In genomic region chr13:78638216-78638615, GRCh38 we compare ENCODE assay signal across 19 cellular contexts. TPM values are rescaled to one million over a fixed set of nuclear protein-coding genes. Genes with fewer than 3 reads are reported as not detected.
DNase-seq lines count a peak whose midpoint lies in the region; ATAC-seq and TF ChIP-seq lines count a peak whose summit lies in the region.
"Had no signal": no experiment of that assay in that cellular context is flagged by ENCODE, and none has a peak within 500 bp of the region (broad histone marks: within the 10 kb centered on the region; RNA-seq: fewer than 3 reads in every experiment).

No MANE protein-coding gene starts in this region.

- 79 to 85% methylated on average over 4 of the region's 4 CpGs for WGBS in sigmoid colon, 2 donors

- intact Hi-C loops in sigmoid colon (cut with DNase I), result no loop called here

- TF ChIP-seq EP300 in sigmoid colon (IDR thresholded peaks at IDR 0.05), result no peak

- TF ChIP-seq CTCF in Loucy (conservative IDR thresholded peaks at IDR 0.05; ENCODE audit: low read length) (no peak), sigmoid colon (IDR thresholded peaks at IDR 0.05) (no peak)

- H3K27me3 ChIP-seq in Loucy (ENCODE audit: insufficient read depth, low read length, poor library complexity, severe bottlenecking), result no peaks in the 10 kb centered on the region
- no peaks in the 10 kb centered on the region for H3K27me3 ChIP-seq in sigmoid colon
- H3K27me3 ChIP-seq: Peyer's patch, tibial artery had no signal

- peaks cover 60% of the 10 kb centered on the region for H3K79me2 ChIP-seq in Loucy (ENCODE audit: insufficient read depth, low read length)
- H3K79me2 ChIP-seq: parathyroid adenoma had no signal

- peaks cover 85% of the 10 kb centered on the region for H3K36me3 ChIP-seq in Loucy (ENCODE audit: insufficient read depth, low read length)
- H3K36me3 ChIP-seq in sigmoid colon, result peaks cover 5 to 80% (median 12%) of the 10 kb centered on the region in 4 donors

- H3F3A ChIP-seq in Loucy (ENCODE audit: low read depth), result peaks cover 12% of the 10 kb centered on the region

- H3K9me2 ChIP-seq in Loucy (replicated peaks; ENCODE audit: low read depth, low read length), result no peaks in the 10 kb centered on the region
- H3K9me2 ChIP-seq: SK-N-SH had no signal

- DNase-seq in mucosa of gallbladder (ENCODE audit: low spot score), result no peak
- no peak for DNase-seq in sigmoid colon
- DNase-seq in ACHN, result no peak
- no peak for DNase-seq in DMS79 treated with DMSO at 0.1 percent for 48 hours (lab: John Stamatoyannopoulos, UW)
- DNase-seq: activated CD4-positive, alpha-beta T cell treated with anti-CD3 and anti-CD28 coated beads for 48 hours; activated T-cell treated with anti-CD3 and anti-CD28 coated beads, Interleukin-2, amount 50 U/mL, for 1 hour; COR-L47; NCI-H2081; NCI-H526; Peyer's patch; SK-N-SH; small intestine; tibial artery had no signal

- peak overlapping the region; percentile 38 for H3K4me2 ChIP-seq in Loucy (ENCODE audit: low read depth, low read length, poor library complexity, severe bottlenecking)
- H3K4me2 ChIP-seq: SK-N-SH had no signal

- TF ChIP-seq POLR2A in sigmoid colon (IDR thresholded peaks at IDR 0.05), result no peak

- H3K9me3 ChIP-seq in Loucy (ENCODE audit: insufficient read depth, low read depth, low read length), result no peaks in the 10 kb centered on the region
- no peaks in the 10 kb centered on the region for H3K9me3 ChIP-seq in sigmoid colon
- H3K9me3 ChIP-seq: Peyer's patch, SK-N-SH, tibial artery had no signal

- peaks cover 49% of the 10 kb centered on the region for H4K20me1 ChIP-seq in Loucy (ENCODE audit: insufficient read depth, low read length, poor library complexity, severe bottlenecking)

- H3K4me1 ChIP-seq in Loucy (ENCODE audit: insufficient read depth, low read length, poor library complexity, severe bottlenecking) (peaks cover 31% of the 10 kb centered on the region), sigmoid colon (no peaks in the 10 kb centered on the region)
- H3K4me1 ChIP-seq: Peyer's patch, tibial artery had no signal

- peak; percentile 57 for ATAC-seq in GM18520 (IDR thresholded peaks at IDR 0.05; ENCODE audit: unreplicated experiment)
- ATAC-seq in GM21390 (IDR thresholded peaks at IDR 0.05; ENCODE audit: unreplicated experiment), result peak; percentile 49
- ATAC-seq in HG02884 (IDR thresholded peaks at IDR 0.05; ENCODE audit: unreplicated experiment), result peak; percentile 81
- ATAC-seq: stimulated activated memory B cell treated with anti-CD40 and anti-IgM and Interleukin-4, amounts not matched to agents 10 μg/mL and 1 μg/mL and 100 μg/mL, for 72 hours had no signal

- H3K4me3 ChIP-seq in Loucy (ENCODE audit: low read length, poor library complexity, severe bottlenecking) (no peak overlapping the region), sigmoid colon (no peak overlapping the region)
- H3K4me3 ChIP-seq: Peyer's patch, tibial artery had no signal

- H3K27ac ChIP-seq in sigmoid colon, result no peak overlapping the region
- H3K27ac ChIP-seq: parathyroid adenoma, Peyer's patch, tibial artery had no signal

- in situ Hi-C loops in ACHN (cut with HindIII; ENCODE audit: low pct_ligation_motif_present, low pct_unique_long_range_greater_than_20kb, low sequenced_read_pairs), result no loop called here

- no peak overlapping the region for H3K9ac ChIP-seq in Loucy (ENCODE audit: low read depth, low read length, poor library complexity, severe bottlenecking)
- H3K9ac ChIP-seq: parathyroid adenoma, SK-N-SH had no signal

- no peak overlapping the region for H2AFZ ChIP-seq in Loucy (ENCODE audit: low read length)
- H2AFZ ChIP-seq: parathyroid adenoma had no signal

RNA-seq across cellular contexts. Expression of gene OBI1, which starts 20.7 kb away (rescaled TPM):
- total RNA-seq in mucosa of gallbladder (7.3 TPM), sigmoid colon (10 to 100 TPM in 3 of 4 donors, 1 to 10 TPM in 1; 9.1 to 13.6 (median 11.9) TPM)
- 1 to 10 TPM; 2.1 to 5.6 (median 2.4) TPM for polyA plus RNA-seq in sigmoid colon

RNA-seq across cellular contexts. Expression of gene POU4F1, which starts 34.9 kb away (rescaled TPM):
- total RNA-seq in mucosa of gallbladder (not detected), sigmoid colon (not detected)
- under 1 TPM in 1 of 3 donors, not detected in 2; 0.07 TPM for polyA plus RNA-seq in sigmoid colon
- total RNA-seq: Peyer's patch had no signal
- polyA plus RNA-seq: SK-N-SH had no signal
